Comparison of ENCODE assay signal across 11 cellular contexts in the genomic region with DNA sequence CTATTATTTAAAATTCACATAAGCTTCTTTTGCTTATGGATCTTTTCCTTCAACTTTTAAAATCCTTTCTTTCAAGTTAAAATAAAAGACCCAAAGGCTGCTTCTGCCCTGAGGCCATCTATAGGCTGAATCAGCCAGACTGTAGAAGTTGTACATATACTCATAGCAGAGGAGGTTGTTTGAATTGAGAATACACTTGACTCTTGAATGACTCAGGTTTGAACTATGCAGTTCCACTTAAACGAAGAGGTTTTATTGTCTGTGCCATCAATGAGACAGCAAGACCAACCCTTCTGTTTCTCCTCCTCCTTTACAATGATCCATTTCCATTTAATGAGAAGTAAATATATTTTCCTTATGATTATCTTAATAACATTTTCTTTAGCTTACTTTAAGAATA. TPM values are rescaled to one million over a fixed set of nuclear protein-coding genes. Genes with fewer than 3 reads are reported as not detected.
DNase-seq lines count a peak whose midpoint lies in the region; ATAC-seq and TF ChIP-seq lines count a peak whose summit lies in the region.
"Had no signal": no experiment of that assay in that cellular context is flagged by ENCODE, and none has a peak within 500 bp of the region (broad histone marks: within the 10 kb centered on the region; RNA-seq: fewer than 3 reads in every experiment).

No MANE protein-coding gene starts in this region.

- no peak for TF ChIP-seq POLR2A in HCT116 (IDR thresholded peaks at IDR 0.05; ENCODE audit: borderline replicate concordance, extremely low read depth, insufficient read depth, insufficient read length)

- no peak overlapping the region for H2AFZ ChIP-seq in HCT116 (ENCODE audit: low read depth, low read length, poor library complexity, severe bottlenecking)

- H3K4me3 ChIP-seq in A673 (ENCODE audit: low read depth, low read length, poor library complexity, severe bottlenecking) (no peak overlapping the region), HCT116 (replicated peaks in 1 of 2; ENCODE audit: low read depth in 1 of 2, low read length in 2 of 2) (no peak overlapping the region), fibroblast of the aortic adventitia (ENCODE audit: low read depth, low read length) (no peak overlapping the region)

- H3K79me2 ChIP-seq in HCT116 (ENCODE audit: insufficient read depth, low read length): no peaks in the 10 kb centered on the region

- ATAC-seq in HCT116 (peak; percentile 75), HG03039 (IDR thresholded peaks at IDR 0.05; ENCODE audit: unreplicated experiment) (no peak), HG03139 (IDR thresholded peaks at IDR 0.05; ENCODE audit: unreplicated experiment) (no peak)

- CTCF ChIA-PET in A673 (lab: Charles Lee): no interaction called here
- CTCF ChIA-PET in HCT116 (lab: Charles Lee): interaction anchor here (1.5 kb wide), 1 partner anchor 11 kb away, joined by 3 read pairs; no protein-coding TSS in a partner anchor

- H3K27me3 ChIP-seq in A673 (replicated peaks; ENCODE audit: insufficient read depth, low read depth, low read length, poor library complexity) (no peaks in the 10 kb centered on the region), HCT116 (ENCODE audit: insufficient read depth, low read length) (no peaks in the 10 kb centered on the region)

- H3K4me1 ChIP-seq in A673 (ENCODE audit: insufficient read depth, low read length, poor library complexity, severe bottlenecking) (no peaks in the 10 kb centered on the region), HCT116 (ENCODE audit: control insufficient read depth in 1 of 2, insufficient read depth in 2 of 2, low read length in 2 of 2) (peaks cover 4 to 60% of the 10 kb centered on the region in 2 experiments; a peak in 3 of 4 replicates)

- BruUV-seq in A673 (replicated peaks; lab: Mats Ljungman, UMichigan) (no TSS peak), HCT116 (replicated peaks; lab: Mats Ljungman, UMichigan) (no TSS peak)

- TF ChIP-seq CTCF in A673 (conservative IDR thresholded peaks at IDR 0.05; ENCODE audit: low read depth, low read length) (no peak), HCT116 (IDR thresholded peaks at IDR 0.05 in 2 of 3, conservative IDR thresholded peaks at IDR 0.05 in 1 of 3; ENCODE audit: borderline replicate concordance in 1 of 3, insufficient read depth in 1 of 3, low read depth in 2 of 3, low read length in 2 of 3) (no peak), fibroblast of the aortic adventitia (IDR thresholded peaks at IDR 0.05; ENCODE audit: insufficient read depth, low read length) (no peak), GM13976 (IDR thresholded peaks at IDR 0.05; ENCODE audit: borderline replicate concordance, control extremely low read depth, extremely low read depth, insufficient read depth, missing control alignments) (no peak)

- no peaks in the 10 kb centered on the region for H3K36me3 ChIP-seq in A673 (ENCODE audit: insufficient read depth, low read length, poor library complexity, severe bottlenecking)
- H3K36me3 ChIP-seq in HCT116 (ENCODE audit: control insufficient read depth in 1 of 2, insufficient read depth in 2 of 2, low read length in 2 of 2): no peaks in the 10 kb centered on the region

- intact Hi-C loops in A673 (cut with micrococcal nuclease; ENCODE audit: unreplicated experiment) (no loop called here), HCT116 (cut with micrococcal nuclease) (no loop called here)

- no peak overlapping the region for H3K9ac ChIP-seq in HCT116 (ENCODE audit: low read length)

- TF ChIP-seq RAD21 in HCT116 (IDR thresholded peaks at IDR 0.05; ENCODE audit: low read depth): no peak

- no peak overlapping the region for H3K27ac ChIP-seq in A673 (ENCODE audit: low read depth, low read length, poor library complexity, severe bottlenecking)
- H3K27ac ChIP-seq in HCT116 (ENCODE audit: low read depth, low read length): no peak overlapping the region

- POLR2A ChIA-PET in A673 (lab: Charles Lee; ENCODE audit: low non-redundant PET) (no interaction called here), HCT116 (lab: Charles Lee) (no interaction called here)

- RAD21 ChIA-PET in HCT116 (lab: Charles Lee; ENCODE audit: low non-redundant PET in 1 of 2, low total read pairs in 2 of 2, uncharacterized antibody in 2 of 2, unreplicated experiment in 2 of 2): no interaction called here

- no peaks in the 10 kb centered on the region for H3K9me2 ChIP-seq in HCT116 (ENCODE audit: insufficient read depth)

- no peaks in the 10 kb centered on the region for H3K9me3 ChIP-seq in A673 (ENCODE audit: low read depth, low read length, poor library complexity, severe bottlenecking)
- H3K9me3 ChIP-seq in HCT116 (ENCODE audit: control insufficient read depth in 1 of 2, insufficient read depth in 1 of 2, low read depth in 1 of 2, low read length in 2 of 2): no peaks in the 10 kb centered on the region

- DNase-seq in A673 (ENCODE audit: low spot score) (peak; percentile 76), HCT116 (ENCODE audit: low read depth, low spot score) (peak; percentile 60), SW 1271 (lab: John Stamatoyannopoulos, UW) (peak; percentile 4 to 66), fibroblast of the aortic adventitia (ENCODE audit: low read depth) (peak; percentile 63), NK-92 (lab: John Stamatoyannopoulos, UW; ENCODE audit: unreplicated experiment) (no peak), GM13976 (ENCODE audit: low spot score) (no peak)
- DNase-seq: activated T-cell treated with anti-CD3 and anti-CD28 coated beads for 4 hours, NCI-H2081 treated with DMSO at 0.1 percent for 48 hours had no signal

- H3K4me2 ChIP-seq in HCT116 (ENCODE audit: low read length): peak overlapping the region; percentile 49

- H4K20me1 ChIP-seq in HCT116 (ENCODE audit: insufficient read depth): no peaks in the 10 kb centered on the region

- in situ Hi-C loops in GM13976 (cut with MboI; ENCODE audit: low sequenced_read_pairs, unreplicated experiment): no loop called here

TF ChIP-seq in HCT116, 20 proteins besides CTCF, POLR2A, EP300 and RAD21:
- TF ChIP-seq EGR1 (IDR thresholded peaks at IDR 0.05; ENCODE audit: low read depth) (no peak), SP1 (IDR thresholded peaks at IDR 0.05; ENCODE audit: low read depth) (no peak), FOSL1 (IDR thresholded peaks at IDR 0.05; ENCODE audit: low read depth) (peak; percentile 49; the same call in 1 of the 2 replicates), JUND (IDR thresholded peaks at IDR 0.05) (peak; percentile 50; the same call in 1 of the 2 replicates)

RNA-seq across cellular contexts. Expression of a gene that starts 5.8 kb away (rescaled TPM):
- total RNA-seq in A673 (2021) (0.55 and 0.56 TPM in 2 replicates), HCT116 (2021; ENCODE audit: unreplicated experiment) (1.8 TPM), fibroblast of the aortic adventitia (ENCODE audit: low replicate concordance) (0.41 and 7.2 TPM in 2 replicates)
- polyA plus RNA-seq in HCT116 (2012): 0.44 and 0.99 TPM in 2 replicates
- total RNA-seq: dermis microvascular lymphatic vessel endothelial cell had no signal

Comparison
In these comparisons a context has a peak if more than half of its experiments do, and no peak if none do; other contexts are left out.
1. DNase-seq: peak in A673 (single experiment), HCT116 (single experiment), SW 1271 (2 of 2) and fibroblast of the aortic adventitia (single experiment); none in NK-92 (single experiment) and GM13976 (single experiment).